9 cellular contexts compared by ENCODE assay signal in genomic region chr6:39464067-39464466, GRCh38.
"Had no signal": no experiment of that assay in that cellular context is flagged by ENCODE, and none has a peak within 500 bp of the region (broad histone marks: within the 10 kb centered on the region; RNA-seq: fewer than 3 reads in every experiment).

No MANE protein-coding gene starts in this region.

- H3K9ac ChIP-seq: GM23248 had no signal

- H3K4me1 Mint-ChIP-seq: IgD-negative memory B cell had no signal

- H3K36me3 Mint-ChIP-seq: IgD-negative memory B cell had no signal

- H3K27ac Mint-ChIP-seq: HFFc6, IgD-negative memory B cell had no signal

- DNase-seq: GM23248, GOT3, H7, HCEC 1CT, HFFc6, KBM-7 had no signal

- ATAC-seq: HepG2 had no signal

- H3K4me3 Mint-ChIP-seq: HFFc6, IgD-negative memory B cell had no signal

- H3K27ac ChIP-seq: GM23248, HL-60 had no signal

- H2AFZ ChIP-seq: GM23248 had no signal

- H3K4me3 ChIP-seq: GM23248 had no signal
